In genomic region chr1:67773462-67773861, GRCh38 we compare ENCODE assay signal across 22 cellular contexts.
"Had no signal": no experiment of that assay in that cellular context is flagged by ENCODE, and none has a peak within 500 bp of the region (broad histone marks: within the 10 kb centered on the region; RNA-seq: fewer than 3 reads in every experiment).

No MANE protein-coding gene starts in this region.

- H3K4me1 ChIP-seq: breast epithelium, left lung, psoas muscle had no signal

- FAIRE-seq: kidney, TTC549 had no signal

- H3K4me3 ChIP-seq: ascending aorta, breast epithelium, coronary artery, heart right ventricle, left lung, lung, ovary, psoas muscle, right atrium auricular region, tibial artery had no signal

- H3K4me3 Mint-ChIP-seq: mesothelial cell of epicardium; natural killer cell treated with Interleukin-12 subunit alpha and Interleukin-12 subunit beta and Interleukin-15 and Interleukin-18, amount 100 ng/mL, for 72 hours; stimulated activated naive CD8-positive, alpha-beta T cell treated with anti-CD3 and anti-CD28 coated beads, Interleukin-15, amount 100 ng/mL, for 72 hours; WTC11 had no signal

- H3K27ac ChIP-seq: breast epithelium, coronary artery, epithelial cell of prostate, heart right ventricle, left lung, ovary, psoas muscle, right atrium auricular region, tibial artery had no signal

- H3K27me3 ChIP-seq: ascending aorta, breast epithelium, heart right ventricle, left lung, ovary, right atrium auricular region, tibial artery had no signal

- H3K9me3 ChIP-seq: ascending aorta, breast epithelium, heart right ventricle, left lung, ovary, psoas muscle, right atrium auricular region, tibial artery had no signal

- ATAC-seq: activated naive CD4-positive, alpha-beta T cell treated with anti-CD3 and anti-CD28 coated beads, Interleukin-2, amount 50 U/mL, for 72 hours; heart right ventricle; left lung; natural killer cell treated with Interleukin-12 subunit alpha and Interleukin-12 subunit beta and Interleukin-15 and Interleukin-18, amount 100 ng/mL, for 72 hours; psoas muscle; stimulated activated naive CD8-positive, alpha-beta T cell treated with anti-CD3 and anti-CD28 coated beads, Interleukin-15, amount 100 ng/mL, for 72 hours; WTC11 had no signal

- DNase-seq: activated gamma-delta T cell treated with Interleukin-2 at 50 U/mL for 16 hours; activated T-cell treated with anti-CD3 and anti-CD28 coated beads, Interleukin-2, amount 50 U/mL, for 1 hour; cerebellar nuclear complex; heart right ventricle; kidney; left lung; ovary; psoas muscle; stimulated activated CD4-positive, alpha-beta T cell treated with anti-CD3 and anti-CD28 coated beads, Interleukin-12 subunit alpha, Interleukin-12 subunit beta, amount 100 ng/mL, for 4 hours; stimulated activated naive CD8-positive, alpha-beta T cell treated with anti-CD3 and anti-CD28 coated beads, Interleukin-15, amount 100 ng/mL, for 72 hours; tibial artery had no signal

- H3K27ac Mint-ChIP-seq: activated naive CD4-positive, alpha-beta T cell treated with anti-CD3 and anti-CD28 coated beads, Interleukin-2, amount 50 U/mL, for 72 hours; mesothelial cell of epicardium; natural killer cell treated with Interleukin-12 subunit alpha and Interleukin-12 subunit beta and Interleukin-15 and Interleukin-18, amount 100 ng/mL, for 72 hours; stimulated activated naive CD8-positive, alpha-beta T cell treated with anti-CD3 and anti-CD28 coated beads, Interleukin-15, amount 100 ng/mL, for 72 hours; WTC11 had no signal

- H3K36me3 ChIP-seq: ascending aorta, breast epithelium, left lung, ovary, right atrium auricular region had no signal

- H3K36me3 Mint-ChIP-seq: activated naive CD4-positive, alpha-beta T cell treated with anti-CD3 and anti-CD28 coated beads, Interleukin-2, amount 50 U/mL, for 72 hours; natural killer cell treated with Interleukin-12 subunit alpha and Interleukin-12 subunit beta and Interleukin-15 and Interleukin-18, amount 100 ng/mL, for 72 hours; WTC11 had no signal

- H3K9me3 Mint-ChIP-seq: activated naive CD4-positive, alpha-beta T cell treated with anti-CD3 and anti-CD28 coated beads, Interleukin-2, amount 50 U/mL, for 72 hours; mesothelial cell of epicardium; natural killer cell treated with Interleukin-12 subunit alpha and Interleukin-12 subunit beta and Interleukin-15 and Interleukin-18, amount 100 ng/mL, for 72 hours; stimulated activated naive CD8-positive, alpha-beta T cell treated with anti-CD3 and anti-CD28 coated beads, Interleukin-15, amount 100 ng/mL, for 72 hours; WTC11 had no signal
